In genomic region chr4:70874268-70875156, GRCh38 we compare ENCODE assay signal across 13 cellular contexts. TPM values are rescaled to one million over a fixed set of nuclear protein-coding genes. Genes with fewer than 3 reads are reported as not detected.
A peak's percentile ranks its signal among the peaks of the same experiment; 100 is the strongest.
DNase-seq lines count a peak whose midpoint lies in the region; ATAC-seq, FAIRE-seq and TF ChIP-seq lines count a peak whose summit lies in the region.
"Had no signal": no experiment of that assay in that cellular context is flagged by ENCODE, and none has a peak within 500 bp of the region (broad histone marks: within the 10 kb centered on the region; RNA-seq: fewer than 3 reads in every experiment).

No MANE protein-coding gene starts in this region.

- FAIRE-seq in GM12892 (lab: Jason Lieb, UNC) = peak; percentile 84

- H3K4me1 Mint-ChIP-seq in T-helper 17 cell = no peaks in the 10 kb centered on the region
- no peaks in the 10 kb centered on the region for H3K4me1 Mint-ChIP-seq in activated naive CD8-positive, alpha-beta T cell treated with anti-CD3 and anti-CD28 coated beads for 36 hours

- DNase-seq in GM12892 (ENCODE audit: insufficient read length) (no peak), GM20000 (ENCODE audit: low spot score) (peak; percentile 50), MV-4-11 (lab: John Stamatoyannopoulos, UW) (peak; percentile 71), T-helper 17 cell (no peak), HCEC 1CT (no peak)
- no peak for DNase-seq in activated naive CD8-positive, alpha-beta T cell treated with anti-CD3 and anti-CD28 coated beads for 36 hours
- DNase-seq: activated T-cell treated with anti-CD3 and anti-CD28 coated beads, Interleukin-2, amount 50 U/mL, for 24 hours; brain microvascular endothelial cell; HFFc6; MM.1S; sigmoid colon had no signal

- H3K27ac Mint-ChIP-seq in T-helper 17 cell = no peak overlapping the region
- no peak overlapping the region for H3K27ac Mint-ChIP-seq in activated naive CD8-positive, alpha-beta T cell treated with anti-CD3 and anti-CD28 coated beads for 36 hours
- H3K27ac Mint-ChIP-seq: activated T-cell treated with anti-CD3 and anti-CD28 coated beads, Interleukin-2, amount 50 U/mL, for 24 hours; HFFc6 had no signal

- ATAC-seq in HG02981 (IDR thresholded peaks at IDR 0.05; ENCODE audit: unreplicated experiment) (peak; percentile 75), T-helper 17 cell (no peak), esophagus mucosa (no peak)

- no peak for TF ChIP-seq CTCF in GM20000 (IDR thresholded peaks at IDR 0.05; ENCODE audit: extremely low read depth, missing control alignments)

- TF ChIP-seq POLR2A in GM12892 (IDR thresholded peaks at IDR 0.05; ENCODE audit: low read depth, low read length) = no peak

- no peaks in the 10 kb centered on the region for H3K9me3 ChIP-seq in T-helper 17 cell (ENCODE audit: control insufficient read depth, low read length, poor library complexity, severe bottlenecking)
- H3K9me3 ChIP-seq: sigmoid colon had no signal

- no peaks in the 10 kb centered on the region for H3K9me3 Mint-ChIP-seq in activated naive CD8-positive, alpha-beta T cell treated with anti-CD3 and anti-CD28 coated beads for 36 hours
- H3K9me3 Mint-ChIP-seq: activated T-cell treated with anti-CD3 and anti-CD28 coated beads, Interleukin-2, amount 50 U/mL, for 24 hours; HFFc6 had no signal

- no peaks in the 10 kb centered on the region for H3K36me3 Mint-ChIP-seq in T-helper 17 cell (ENCODE audit: low read depth)
- no peaks in the 10 kb centered on the region for H3K36me3 Mint-ChIP-seq in activated naive CD8-positive, alpha-beta T cell treated with anti-CD3 and anti-CD28 coated beads for 36 hours

- no peak overlapping the region for H3K4me3 Mint-ChIP-seq in T-helper 17 cell
- H3K4me3 Mint-ChIP-seq in activated naive CD8-positive, alpha-beta T cell treated with anti-CD3 and anti-CD28 coated beads for 36 hours = no peak overlapping the region
- H3K4me3 Mint-ChIP-seq: activated T-cell treated with anti-CD3 and anti-CD28 coated beads, Interleukin-2, amount 50 U/mL, for 24 hours; HFFc6 had no signal

- peaks cover 7% of the 10 kb centered on the region for H3K27me3 Mint-ChIP-seq in T-helper 17 cell
- no peaks in the 10 kb centered on the region for H3K27me3 Mint-ChIP-seq in activated naive CD8-positive, alpha-beta T cell treated with anti-CD3 and anti-CD28 coated beads for 36 hours
- H3K27me3 Mint-ChIP-seq: activated T-cell treated with anti-CD3 and anti-CD28 coated beads, Interleukin-2, amount 50 U/mL, for 24 hours had no signal

RNA-seq across cellular contexts. Expression of gene MOB1B, which starts 27.7 kb away (rescaled TPM):
- 8.5 TPM for polyA plus RNA-seq in GM12892 (2012; ENCODE audit: missing spikeins)
- 10 to 100 TPM in 1 of 2 donors, 1 to 10 TPM in 1; 9.5 to 31.4 TPM for total RNA-seq in T-helper 17 cell
- total RNA-seq in activated naive CD8-positive, alpha-beta T cell treated with anti-CD3 and anti-CD28 coated beads for 36 hours = 10 to 100 TPM; 19.0 to 19.7 TPM
- total RNA-seq in esophagus mucosa = 12.9 TPM

RNA-seq across cellular contexts. Expression of gene GRSF1, which starts 34.8 kb away (rescaled TPM):
- 87.7 TPM for polyA plus RNA-seq in GM12892 (2012; ENCODE audit: missing spikeins)
- 10 to 100 TPM; 39.4 to 42.0 TPM for total RNA-seq in T-helper 17 cell
- total RNA-seq in activated naive CD8-positive, alpha-beta T cell treated with anti-CD3 and anti-CD28 coated beads for 36 hours = 100 to 1,000 TPM; 118 to 122 TPM
- total RNA-seq in esophagus mucosa = 47.2 TPM

Comparison
In these comparisons a context has a peak if more than half of its experiments do, and no peak if none do; other contexts are left out.
1. DNase-seq: peak in GM20000 (single experiment) and MV-4-11 (single experiment); none in GM12892 (single experiment), T-helper 17 cell (0 of 3), activated naive CD8-positive, alpha-beta T cell treated with anti-CD3 and anti-CD28 coated beads for 36 hours (single experiment) and HCEC 1CT (single experiment).